In the genomic region with DNA sequence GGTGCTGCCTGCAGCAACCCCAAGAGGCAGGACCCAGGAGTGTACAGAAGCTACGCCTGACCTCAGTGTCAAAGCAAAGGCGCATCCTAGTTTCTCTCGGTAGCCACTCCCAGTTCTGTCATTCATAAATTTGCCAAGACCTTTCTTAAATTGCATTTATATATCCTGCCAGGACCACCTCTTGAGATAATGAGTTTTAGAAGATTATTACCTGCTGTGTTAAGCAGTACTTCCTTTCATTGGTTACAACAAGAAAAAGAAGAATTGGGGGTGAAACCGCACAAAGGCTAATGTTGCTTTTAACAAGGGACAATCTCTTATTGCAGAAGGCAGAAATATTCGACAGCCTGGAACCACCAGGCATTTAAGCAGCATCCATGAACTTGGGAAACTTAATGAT, we compare ENCODE assay signal across 1 cellular context.
TF ChIP-seq lines count a peak whose summit lies in the region.

No MANE protein-coding gene starts in this region.

TF ChIP-seq in SK-N-SH treated with all-trans-retinoic acid at 6 μM for 48 hours, 23 proteins besides CTCF, POLR2A, EP300 and RAD21 (continued from another document):
- TF ChIP-seq, protein P1, sequence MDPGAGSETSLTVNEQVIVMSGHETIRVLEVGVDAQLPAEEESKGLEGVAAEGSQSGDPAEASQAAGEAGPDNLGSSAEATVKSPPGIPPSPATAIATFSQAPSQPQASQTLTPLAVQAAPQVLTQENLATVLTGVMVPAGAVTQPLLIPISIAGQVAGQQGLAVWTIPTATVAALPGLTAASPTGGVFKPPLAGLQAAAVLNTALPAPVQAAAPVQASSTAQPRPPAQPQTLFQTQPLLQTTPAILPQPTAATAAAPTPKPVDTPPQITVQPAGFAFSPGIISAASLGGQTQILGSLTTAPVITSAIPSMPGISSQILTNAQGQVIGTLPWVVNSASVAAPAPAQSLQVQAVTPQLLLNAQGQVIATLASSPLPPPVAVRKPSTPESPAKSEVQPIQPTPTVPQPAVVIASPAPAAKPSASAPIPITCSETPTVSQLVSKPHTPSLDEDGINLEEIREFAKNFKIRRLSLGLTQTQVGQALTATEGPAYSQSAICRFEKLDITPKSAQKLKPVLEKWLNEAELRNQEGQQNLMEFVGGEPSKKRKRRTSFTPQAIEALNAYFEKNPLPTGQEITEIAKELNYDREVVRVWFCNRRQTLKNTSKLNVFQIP (CRISPR knock-in tag; IDR thresholded peaks at IDR 0.05; ENCODE audit: borderline replicate concordance, low read depth): no peak
- TF ChIP-seq ZNF8 (CRISPR knock-in tag; IDR thresholded peaks at IDR 0.05): no peak
- no peak for TF ChIP-seq OSR1 (CRISPR knock-in tag; IDR thresholded peaks at IDR 0.05)
- TF ChIP-seq, protein P2, sequence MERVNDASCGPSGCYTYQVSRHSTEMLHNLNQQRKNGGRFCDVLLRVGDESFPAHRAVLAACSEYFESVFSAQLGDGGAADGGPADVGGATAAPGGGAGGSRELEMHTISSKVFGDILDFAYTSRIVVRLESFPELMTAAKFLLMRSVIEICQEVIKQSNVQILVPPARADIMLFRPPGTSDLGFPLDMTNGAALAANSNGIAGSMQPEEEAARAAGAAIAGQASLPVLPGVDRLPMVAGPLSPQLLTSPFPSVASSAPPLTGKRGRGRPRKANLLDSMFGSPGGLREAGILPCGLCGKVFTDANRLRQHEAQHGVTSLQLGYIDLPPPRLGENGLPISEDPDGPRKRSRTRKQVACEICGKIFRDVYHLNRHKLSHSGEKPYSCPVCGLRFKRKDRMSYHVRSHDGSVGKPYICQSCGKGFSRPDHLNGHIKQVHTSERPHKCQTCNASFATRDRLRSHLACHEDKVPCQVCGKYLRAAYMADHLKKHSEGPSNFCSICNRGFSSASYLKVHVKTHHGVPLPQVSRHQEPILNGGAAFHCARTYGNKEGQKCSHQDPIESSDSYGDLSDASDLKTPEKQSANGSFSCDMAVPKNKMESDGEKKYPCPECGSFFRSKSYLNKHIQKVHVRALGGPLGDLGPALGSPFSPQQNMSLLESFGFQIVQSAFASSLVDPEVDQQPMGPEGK (CRISPR knock-in tag; IDR thresholded peaks at IDR 0.05; ENCODE audit: borderline replicate concordance): no peak
- TF ChIP-seq SNAI2 (CRISPR knock-in tag; IDR thresholded peaks at IDR 0.05): no peak
- TF ChIP-seq TCF4 (CRISPR knock-in tag; IDR thresholded peaks at IDR 0.05; ENCODE audit: borderline replicate concordance): no peak
